10 cellular contexts compared by ENCODE assay signal in genomic region chr18:48137354-48138208, GRCh38.
DNase-seq lines count a peak whose midpoint lies in the region; ATAC-seq and TF ChIP-seq lines count a peak whose summit lies in the region.
"Had no signal": no experiment of that assay in that cellular context is flagged by ENCODE, and none has a peak within 500 bp of the region (broad histone marks: within the 10 kb centered on the region; RNA-seq: fewer than 3 reads in every experiment).

No MANE protein-coding gene starts in this region.

- H3K36me3 ChIP-seq in ascending aorta (no peaks in the 10 kb centered on the region), lung (ENCODE audit: control insufficient read depth in 2 of 2, insufficient read depth in 2 of 2, low read length in 2 of 2) (no peaks in the 10 kb centered on the region), thyroid gland (no peaks in the 10 kb centered on the region)

- H3K4me3 Mint-ChIP-seq in activated T-cell treated with anti-CD3 and anti-CD28 coated beads, Interleukin-2, amount 50 U/mL, for 72 hours, result peak overlapping the region; percentile 65 to 74
- H3K4me3 Mint-ChIP-seq: B cell had no signal

- H3K4me1 Mint-ChIP-seq in activated T-cell treated with anti-CD3 and anti-CD28 coated beads, Interleukin-2, amount 50 U/mL, for 72 hours (ENCODE audit: low read depth), result peaks cover 30% of the 10 kb centered on the region

- H3K27ac Mint-ChIP-seq in activated T-cell treated with anti-CD3 and anti-CD28 coated beads, Interleukin-2, amount 50 U/mL, for 72 hours, result no peak overlapping the region
- H3K27ac Mint-ChIP-seq: B cell had no signal

- peaks cover 4 to 9% of the 10 kb centered on the region in 2 donors for H3K4me1 ChIP-seq in ascending aorta
- H3K4me1 ChIP-seq in lung (ENCODE audit: control insufficient read depth in 2 of 2, insufficient read depth in 2 of 2, low read length in 2 of 2), result peaks cover 3 to 22% of the 10 kb centered on the region in 2 donors
- H3K4me1 ChIP-seq in thyroid gland, result peaks cover 57 to 84% of the 10 kb centered on the region in 2 donors

- TF ChIP-seq CTCF in ascending aorta (IDR thresholded peaks at IDR 0.05), result no peak
- TF ChIP-seq CTCF in lung (IDR thresholded peaks at IDR 0.05; ENCODE audit: control extremely low read depth, extremely low read depth), result no peak
- no peak for TF ChIP-seq CTCF in thyroid gland (IDR thresholded peaks at IDR 0.05)

- peaks cover 63% of the 10 kb centered on the region for H3K27me3 Mint-ChIP-seq in activated T-cell treated with anti-CD3 and anti-CD28 coated beads, Interleukin-2, amount 50 U/mL, for 72 hours (ENCODE audit: low read depth)

- ATAC-seq in activated T-cell treated with anti-CD3 and anti-CD28 coated beads, Interleukin-2, amount 50 U/mL, for 72 hours (replicated peaks in 1 of 2), result no peak
- ATAC-seq in lung (ENCODE audit: insufficient read depth, low FRiP score), result no peak
- ATAC-seq in GM19452 (IDR thresholded peaks at IDR 0.05; ENCODE audit: unreplicated experiment), result no peak
- ATAC-seq in HG02970 (IDR thresholded peaks at IDR 0.05; ENCODE audit: low FRiP score, unreplicated experiment), result no peak

- no peaks in the 10 kb centered on the region for H3K36me3 Mint-ChIP-seq in activated T-cell treated with anti-CD3 and anti-CD28 coated beads, Interleukin-2, amount 50 U/mL, for 72 hours (ENCODE audit: insufficient read depth in 2 of 2)

- H3K4me3 ChIP-seq in ascending aorta, result peak overlapping the region; percentile 62 to 78
- peak overlapping the region; percentile 1 for H3K4me3 ChIP-seq in lung
- peak overlapping the region in 1 of 3 donors; percentile 60 for H3K4me3 ChIP-seq in thyroid gland (replicated peaks in 1 of 3)

- no peak for DNase-seq in activated T-cell treated with anti-CD3 and anti-CD28 coated beads, Interleukin-2, amount 50 U/mL, for 72 hours
- DNase-seq in activated T-cell treated with anti-CD3 and anti-CD28 coated beads for 4 hours (no peak), ascending aorta (ENCODE audit: low spot score in 2 of 2) (no peak), lung (ENCODE audit: low spot score) (no peak), thyroid gland (peak; percentile 31 to 34), SIG-M5 treated with dmso at 0.1 percent for 504 hours (lab: John Stamatoyannopoulos, UW; ENCODE audit: unreplicated experiment) (no peak)
- DNase-seq: NCI-H526 treated with DMSO at 0.1 percent for 48 hours had no signal

- no peaks in the 10 kb centered on the region for H3K27me3 ChIP-seq in ascending aorta
- no peaks in the 10 kb centered on the region for H3K27me3 ChIP-seq in lung (ENCODE audit: control insufficient read depth, insufficient read depth)
- H3K27me3 ChIP-seq in thyroid gland, result no peaks in the 10 kb centered on the region

- 37 to 53% methylated on average over 13 of the region's 13 CpGs for WGBS in lung, 2 donors
- 40 to 44% methylated on average over 13 of the region's 13 CpGs for WGBS in thyroid gland, 2 donors

- intact Hi-C loops in ascending aorta (cut with DNase I), result no loop called here
- intact Hi-C loops in thyroid gland (cut with DNase I), result loop anchor here (10.0 kb wide), 1 partner anchor 93 kb away; no protein-coding TSS in a partner anchor

- H3K27ac ChIP-seq in ascending aorta (no peak overlapping the region), lung (ENCODE audit: low read depth in 1 of 2, low read length in 1 of 2) (peak overlapping the region in 1 of 2 donors; percentile 41), thyroid gland (peak overlapping the region; percentile 70 to 86 (median 76))

- TF ChIP-seq POLR2A in thyroid gland (IDR thresholded peaks at IDR 0.05), result no peak

- H3K9me3 ChIP-seq in ascending aorta (no peaks in the 10 kb centered on the region), lung (ENCODE audit: control insufficient read depth in 2 of 2, insufficient read depth in 1 of 2, low read length in 1 of 2) (no peaks in the 10 kb centered on the region), thyroid gland (no peaks in the 10 kb centered on the region)

- no peaks in the 10 kb centered on the region for H3K9me3 Mint-ChIP-seq in activated T-cell treated with anti-CD3 and anti-CD28 coated beads, Interleukin-2, amount 50 U/mL, for 72 hours

Comparison
In these comparisons a context has a peak if more than half of its experiments do, and no peak if none do; other contexts are left out.
1. DNase-seq: peak in thyroid gland (2 of 2); none in activated T-cell treated with anti-CD3 and anti-CD28 coated beads, Interleukin-2, amount 50 U/mL, for 72 hours (0 of 2), activated T-cell treated with anti-CD3 and anti-CD28 coated beads for 4 hours (single experiment), ascending aorta (0 of 2), lung (single experiment) and SIG-M5 treated with dmso at 0.1 percent for 504 hours (single experiment).
2. H3K27ac ChIP-seq: peak in thyroid gland (3 of 3); none in ascending aorta (0 of 2).